ENCODE assay signal across 14 cellular contexts in the genomic region with DNA sequence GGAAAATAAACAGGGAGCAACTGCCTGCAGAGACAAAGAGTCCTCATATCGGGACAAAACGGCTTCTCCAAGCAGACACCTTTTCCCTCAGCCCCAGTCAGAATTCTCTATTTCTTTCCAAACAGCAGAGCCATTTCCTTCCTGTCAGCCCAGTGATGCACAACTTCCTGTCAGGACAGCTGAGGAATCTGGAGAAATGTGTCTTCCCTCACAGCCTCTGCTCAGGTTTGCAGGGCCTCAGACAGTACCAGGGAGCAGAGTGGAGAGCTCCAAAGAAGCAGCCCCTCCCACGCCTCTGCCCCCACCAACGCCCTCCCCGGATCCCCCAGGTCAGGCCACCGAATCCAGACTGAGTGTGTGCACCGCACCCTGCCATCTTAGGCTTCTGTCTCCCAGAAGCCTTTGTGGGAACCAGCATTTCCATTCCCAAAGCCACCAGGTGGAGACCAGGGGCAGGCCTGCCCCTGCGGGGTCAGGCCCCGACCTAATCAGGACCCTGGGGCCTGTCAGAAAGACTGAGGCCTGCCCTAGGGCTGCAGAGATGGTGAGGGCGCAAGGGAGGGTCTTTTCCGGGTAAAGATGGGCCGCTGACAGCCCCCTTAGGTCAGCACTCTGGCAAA. TPM values are rescaled to one million over a fixed set of nuclear protein-coding genes. Genes with fewer than 3 reads are reported as not detected.
A peak's percentile ranks its signal among the peaks of the same experiment; 100 is the strongest.
DNase-seq lines count a peak whose midpoint lies in the region; FAIRE-seq and TF ChIP-seq lines count a peak whose summit lies in the region.
"Had no signal": no experiment of that assay in that cellular context is flagged by ENCODE, and none has a peak within 500 bp of the region (broad histone marks: within the 10 kb centered on the region; RNA-seq: fewer than 3 reads in every experiment).

No MANE protein-coding gene starts in this region.

- H3K4me3 Mint-ChIP-seq in HFFc6 (no peak overlapping the region), progenitor cell of endocrine pancreas (ENCODE audit: low read depth) (no peak overlapping the region)
- H3K4me3 Mint-ChIP-seq: B cell had no signal

- BruUV-seq in endothelial cell of umbilical vein (replicated peaks; lab: Mats Ljungman, UMichigan), result no TSS peak

- H3K27ac ChIP-seq in endothelial cell of umbilical vein (ENCODE audit: insufficient read depth, low read depth, low read length), result peak overlapping the region; percentile 75
- H3K27ac ChIP-seq: vagina had no signal

- H3K27me3 Mint-ChIP-seq in HFFc6 (ENCODE audit: insufficient read depth), result peaks cover 61% of the 10 kb centered on the region
- peaks cover 13% of the 10 kb centered on the region for H3K27me3 Mint-ChIP-seq in progenitor cell of endocrine pancreas

- H3K79me2 ChIP-seq in endothelial cell of umbilical vein (ENCODE audit: control insufficient read depth, insufficient read depth, low read length), result no peaks in the 10 kb centered on the region

- H2AFZ ChIP-seq in endothelial cell of umbilical vein (ENCODE audit: low read depth, low read length) (peak overlapping the region; percentile 97), neuron (ENCODE audit: low read depth, low read length) (peak overlapping the region; percentile 92)

- H3K4me1 Mint-ChIP-seq in HFFc6 (ENCODE audit: low read depth) (peaks cover 12% of the 10 kb centered on the region), progenitor cell of endocrine pancreas (ENCODE audit: low read depth) (peaks cover 5% of the 10 kb centered on the region)

- intact Hi-C loops in endothelial cell of umbilical vein (cut with micrococcal nuclease), result no loop called here

- H3K4me1 ChIP-seq in endothelial cell of umbilical vein (ENCODE audit: control insufficient read depth, extremely low read depth, insufficient read depth, low read length), result peaks cover 16% of the 10 kb centered on the region
- peaks cover 26% of the 10 kb centered on the region for H3K4me1 ChIP-seq in neuron (ENCODE audit: insufficient read depth, low read length)

- no peaks in the 10 kb centered on the region for H3K36me3 Mint-ChIP-seq in HFFc6 (ENCODE audit: low read depth)
- H3K36me3 Mint-ChIP-seq in progenitor cell of endocrine pancreas (ENCODE audit: insufficient read depth), result no peaks in the 10 kb centered on the region

- dilution Hi-C loops in endothelial cell of umbilical vein (cut with MboI; ENCODE audit: extremely low pct_ligation_motif_present, low sequenced_read_pairs), result no loop called here

- no peak overlapping the region for H3K4me3 ChIP-seq in endothelial cell of umbilical vein (replicated peaks in 1 of 3; ENCODE audit: insufficient read depth in 1 of 3, low read depth in 1 of 3, low read length in 3 of 3)
- no peak overlapping the region for H3K4me3 ChIP-seq in neuron (ENCODE audit: low read length)
- H3K4me3 ChIP-seq: vagina had no signal

- H3K36me3 ChIP-seq in endothelial cell of umbilical vein (ENCODE audit: control insufficient read depth in 2 of 2, extremely low read depth in 1 of 2, insufficient read depth in 2 of 2, low read length in 2 of 2) (no peaks in the 10 kb centered on the region), neuron (ENCODE audit: insufficient read depth, low read length) (no peaks in the 10 kb centered on the region)
- H3K36me3 ChIP-seq: vagina had no signal

- no peaks in the 10 kb centered on the region for H3K9me1 ChIP-seq in endothelial cell of umbilical vein (replicated peaks; ENCODE audit: control insufficient read depth, extremely low read depth, insufficient read depth, low read length)

- H3K9me3 Mint-ChIP-seq in HFFc6 (no peaks in the 10 kb centered on the region), progenitor cell of endocrine pancreas (ENCODE audit: low read depth) (no peaks in the 10 kb centered on the region)

- DNase-seq in COLO829 (ENCODE audit: low spot score) (peak; percentile 27), M059J (ENCODE audit: low read depth) (peak; percentile 20), endothelial cell of umbilical vein (ENCODE audit: low read depth, low spot score) (peak; percentile 39), cortex of kidney (lab: John Stamatoyannopoulos, UW) (no peak), HFFc6 (no peak), progenitor cell of endocrine pancreas (ENCODE audit: low spot score, unreplicated experiment) (no peak)
- no peak for DNase-seq in activated CD4-positive, alpha-beta T cell treated with anti-CD3 and anti-CD28 coated beads, Interleukin-2, amount 50 U/mL, for 4 hours
- DNase-seq: aorta, NCI-H345 had no signal

- TF ChIP-seq CTCF in endothelial cell of umbilical vein (IDR thresholded peaks at IDR 0.05; ENCODE audit: extremely low read depth in 1 of 2, insufficient read depth in 1 of 2, low read depth in 1 of 2, low read length in 2 of 2) (no peak), HFFc6 (IDR thresholded peaks at IDR 0.05) (no peak), progenitor cell of endocrine pancreas (IDR thresholded peaks at IDR 0.05; ENCODE audit: unreplicated experiment) (no peak)

- H3K27me3 ChIP-seq in endothelial cell of umbilical vein (ENCODE audit: control insufficient read depth in 2 of 2, insufficient read depth in 2 of 2, low read length in 2 of 2) (no peaks in the 10 kb centered on the region), neuron (ENCODE audit: insufficient read depth, low read length) (peaks cover 3% of the 10 kb centered on the region)
- H3K27me3 ChIP-seq: vagina had no signal

- H3K4me2 ChIP-seq in endothelial cell of umbilical vein (ENCODE audit: insufficient read depth, low read length), result peak overlapping the region; percentile 57

- H3K9me3 ChIP-seq in endothelial cell of umbilical vein (replicated peaks; ENCODE audit: control insufficient read depth, insufficient read depth, low read length), result no peaks in the 10 kb centered on the region
- H3K9me3 ChIP-seq in neuron (ENCODE audit: low read length), result no peaks in the 10 kb centered on the region
- H3K9me3 ChIP-seq: vagina had no signal

- no peak for TF ChIP-seq POLR2A in endothelial cell of umbilical vein (IDR thresholded peaks at IDR 0.05; ENCODE audit: low read depth, low read length)

- FAIRE-seq in endothelial cell of umbilical vein (lab: Jason Lieb, UNC), result peak; percentile 89
- FAIRE-seq: endometrium, G401.6 had no signal

- no peak overlapping the region for H3K27ac Mint-ChIP-seq in HFFc6
- no peak overlapping the region for H3K27ac Mint-ChIP-seq in progenitor cell of endocrine pancreas
- H3K27ac Mint-ChIP-seq: B cell had no signal

- H3K9ac ChIP-seq in endothelial cell of umbilical vein (replicated peaks; ENCODE audit: extremely low read depth, insufficient read depth, low read length), result peak overlapping the region; percentile 54

- POLR2A ChIA-PET in endothelial cell of umbilical vein (lab: Charles Lee), result no interaction called here

- no peaks in the 10 kb centered on the region for H4K20me1 ChIP-seq in endothelial cell of umbilical vein (replicated peaks; ENCODE audit: control insufficient read depth, extremely low read depth, insufficient read depth, low read length)

- CTCF ChIA-PET in endothelial cell of umbilical vein (lab: Charles Lee), result interaction anchor here (1.8 to 2.4 kb wide), 2 partner anchors 12 to 38 kb away, joined by 4 to 5 read pairs; no protein-coding TSS in a partner anchor

TF ChIP-seq in endothelial cell of umbilical vein, 7 proteins besides CTCF, POLR2A, EP300 and RAD21:
- TF ChIP-seq POLR2AphosphoS5 (IDR thresholded peaks at IDR 0.05; ENCODE audit: insufficient read depth, low read depth, low read length) (peak; percentile 17), EZH2 (IDR thresholded peaks at IDR 0.05; ENCODE audit: borderline replicate concordance, low read depth, low read length, severe bottlenecking) (no peak), JUN (IDR thresholded peaks at IDR 0.05; ENCODE audit: borderline replicate concordance, insufficient read depth, insufficient read length, low read depth) (peak; percentile 7)

RNA-seq across cellular contexts. Expression of a gene that starts 29.4 kb away (rescaled TPM):
- total RNA-seq in M059J (2014; rRNA removed; shearing (Covaris generic)), result 0.37 TPM in 1 of 2 replicates, not detected in the other
- total RNA-seq in endothelial cell of umbilical vein (0.85 and 1.1 TPM in 2 replicates), progenitor cell of endocrine pancreas (0.36 and 0.86 TPM in 2 replicates)
- polyA plus RNA-seq in endothelial cell of umbilical vein, result 0.41 and 0.91 TPM in 2 replicates
- polyA plus RNA-seq in endothelial cell of umbilical vein (2011; cell fraction: cytosol; rRNA removed), result 0.36 and 0.42 TPM in 2 replicates
- polyA plus RNA-seq in endothelial cell of umbilical vein (2011; cell fraction: nucleus; rRNA removed), result 0.91 and 1.1 TPM in 2 replicates
- 1.2 and 3.5 TPM in 2 replicates for polyA plus RNA-seq in endothelial cell of umbilical vein (2012)
- polyA minus RNA-seq in endothelial cell of umbilical vein, result 1.1 and 2.2 TPM in 2 replicates
- polyA minus RNA-seq in endothelial cell of umbilical vein (2011; cell fraction: cytosol; rRNA and poly(A)+ RNA removed), result not detected
- 0.63 and 0.82 TPM in 2 replicates for polyA minus RNA-seq in endothelial cell of umbilical vein (2011; cell fraction: nucleus; rRNA and poly(A)+ RNA removed)
- total RNA-seq in HFFc6 (2021; fragmentation: NEBNext Ultra II Directional; extraction: Animal tissue kit (Norgen Biotek cat#: 25700)), result not detected

Comparison
In these comparisons a context has a peak if more than half of its experiments do, and no peak if none do; other contexts are left out.
1. DNase-seq: peak in COLO829 (single experiment), M059J (single experiment) and endothelial cell of umbilical vein (single experiment); none in cortex of kidney (single experiment), HFFc6 (single experiment), activated CD4-positive, alpha-beta T cell treated with anti-CD3 and anti-CD28 coated beads, Interleukin-2, amount 50 U/mL, for 4 hours (0 of 2) and progenitor cell of endocrine pancreas (single experiment).